Comparison of ENCODE assay signal across 22 cellular contexts in genomic region chr7:116018731-116019130, GRCh38.
DNase-seq lines count a peak whose midpoint lies in the region; ATAC-seq lines count a peak whose summit lies in the region.
"Had no signal": no experiment of that assay in that cellular context is flagged by ENCODE, and none has a peak within 500 bp of the region (broad histone marks: within the 10 kb centered on the region; RNA-seq: fewer than 3 reads in every experiment).

No MANE protein-coding gene starts in this region.

- DNase-seq in memory B cell (ENCODE audit: low spot score in 2 of 2) (no peak), NCI-H524 treated with DMSO at 0.1 percent for 48 hours (lab: John Stamatoyannopoulos, UW) (no peak), AML-193 (lab: John Stamatoyannopoulos, UW) (no peak), DMS114 treated with DMSO at 0.1 percent for 48 hours (lab: John Stamatoyannopoulos, UW; ENCODE audit: unreplicated experiment) (no peak)
- DNase-seq: BE2C; CD4-positive, CD25-positive, alpha-beta regulatory T cell; DMS79 treated with DMSO at 0.1 percent for 48 hours; GOT3; HCEC 1CT; IMR-90; NCI-H1092 treated with DMSO at 0.1 percent for 48 hours; NCI-H146; NCI-H2029 treated with DMSO at 0.1 percent for 48 hours; NCI-H345; NCI-H524; NCI-H82; T-helper 1 cell had no signal

- peaks cover 9% of the 10 kb centered on the region for H3K4me1 Mint-ChIP-seq in memory B cell
- H3K4me1 Mint-ChIP-seq: CD4-positive, CD25-positive, alpha-beta regulatory T cell had no signal

- no peaks in the 10 kb centered on the region for H3K36me3 Mint-ChIP-seq in memory B cell
- H3K36me3 Mint-ChIP-seq: CD4-positive, CD25-positive, alpha-beta regulatory T cell had no signal

- H3K27ac Mint-ChIP-seq in memory B cell, result no peak overlapping the region
- H3K27ac Mint-ChIP-seq: CD4-positive, CD25-positive, alpha-beta regulatory T cell had no signal

- no peaks in the 10 kb centered on the region for H3K9me3 Mint-ChIP-seq in memory B cell

- ATAC-seq in GM18868 (IDR thresholded peaks at IDR 0.05; ENCODE audit: unreplicated experiment), result peak; percentile 28
- peak; percentile 27 for ATAC-seq in HG02938 (IDR thresholded peaks at IDR 0.05; ENCODE audit: unreplicated experiment)
- peak; percentile 50 for ATAC-seq in HG03354 (IDR thresholded peaks at IDR 0.05; ENCODE audit: poor library complexity, severe bottlenecking, unreplicated experiment)
- ATAC-seq in memory B cell (ENCODE audit: low read depth), result peak; percentile 70
- ATAC-seq in GM21515 (IDR thresholded peaks at IDR 0.05; ENCODE audit: unreplicated experiment), result no peak
- ATAC-seq: Right ventricle myocardium inferior had no signal

- H3K4me3 Mint-ChIP-seq in memory B cell, result no peak overlapping the region
- H3K4me3 Mint-ChIP-seq: CD4-positive, CD25-positive, alpha-beta regulatory T cell had no signal

- no peaks in the 10 kb centered on the region for H3K27me3 Mint-ChIP-seq in memory B cell
- H3K27me3 Mint-ChIP-seq: CD4-positive, CD25-positive, alpha-beta regulatory T cell had no signal
